Comparison of ENCODE assay signal across 17 cellular contexts in the genomic region with DNA sequence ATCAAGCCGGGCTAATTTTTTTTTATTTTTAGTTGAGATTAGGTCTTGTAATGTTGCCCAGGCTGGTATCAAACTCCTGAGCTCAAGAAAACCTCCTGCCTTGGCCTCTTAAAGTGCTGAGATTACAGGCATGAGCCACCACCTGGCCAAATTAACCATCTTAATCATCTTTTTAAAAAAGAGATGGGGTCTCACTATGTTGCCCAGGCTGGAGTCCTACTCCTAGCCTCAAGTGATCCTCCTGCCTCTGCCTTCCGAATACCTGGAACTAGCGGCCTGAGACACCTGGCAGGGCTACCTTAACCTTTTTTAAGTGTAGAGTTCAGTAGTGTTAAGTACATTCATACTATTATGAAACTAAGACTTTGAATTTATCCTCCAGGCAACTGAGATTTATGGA. TPM values are rescaled to one million over a fixed set of nuclear protein-coding genes. Genes with fewer than 3 reads are reported as not detected.
DNase-seq lines count a peak whose midpoint lies in the region; ATAC-seq lines count a peak whose summit lies in the region.
"Had no signal": no experiment of that assay in that cellular context is flagged by ENCODE, and none has a peak within 500 bp of the region (broad histone marks: within the 10 kb centered on the region; RNA-seq: fewer than 3 reads in every experiment).

No MANE protein-coding gene starts in this region.

- DNase-seq in CD4-positive, alpha-beta memory T cell: no peak
- DNase-seq in activated naive CD4-positive, alpha-beta T cell treated with anti-CD3 and anti-CD28 coated beads, Interleukin-2, amount 50 U/mL, for 72 hours (ENCODE audit: low spot score in 2 of 2): no peak
- DNase-seq in natural killer cell treated with Interleukin-12 subunit alpha and Interleukin-12 subunit beta and Interleukin-15 and Interleukin-18, amount 100 ng/mL, for 72 hours (ENCODE audit: low spot score): no peak
- DNase-seq in kidney glomerular epithelial cell (lab: John Stamatoyannopoulos, UW): no peak
- no peak for DNase-seq in DMS114 treated with DMSO at 0.1 percent for 48 hours (lab: John Stamatoyannopoulos, UW; ENCODE audit: unreplicated experiment)
- no peak for DNase-seq in H4 (ENCODE audit: low spot score)
- DNase-seq: effector CD4-positive, alpha-beta T cell; mammary epithelial cell; NCI-H2029 treated with DMSO at 0.1 percent for 48 hours; NCI-H524; occipital lobe; stimulated activated CD4-positive, alpha-beta T cell treated with anti-CD3 and anti-CD28 coated beads, Interleukin-2, amount 100 ng/mL, for 48 hours had no signal

- no peaks in the 10 kb centered on the region for H3K9me3 ChIP-seq in CD4-positive, alpha-beta memory T cell (ENCODE audit: control insufficient read depth in 1 of 2, low read length in 2 of 2)
- H3K9me3 ChIP-seq: HAP-1, sigmoid colon, SJSA1, tibial nerve had no signal

- POLR2A ChIA-PET in CD4-positive, alpha-beta memory T cell (lab: Charles Lee; ENCODE audit: partially characterized antibody): interaction anchor here (3.4 kb wide), 1 partner anchor 82 kb away, joined by 59 read pairs; a partner anchor contains a TSS

- no peak overlapping the region for H3K4me3 ChIP-seq in CD4-positive, alpha-beta memory T cell (ENCODE audit: low read length in 2 of 2)
- H3K4me3 ChIP-seq: HAP-1, SJSA1, tibial nerve had no signal

- H3K27ac Mint-ChIP-seq in CD4-positive, alpha-beta memory T cell: peak overlapping the region; percentile 95 to 99 (median 98)
- peak overlapping the region in 2 of 3 donors; percentile 87 to 100 for H3K27ac Mint-ChIP-seq in IgD-negative memory B cell
- peak overlapping the region; percentile 97 to 100 for H3K27ac Mint-ChIP-seq in activated naive CD4-positive, alpha-beta T cell treated with anti-CD3 and anti-CD28 coated beads, Interleukin-2, amount 50 U/mL, for 72 hours
- peak overlapping the region; percentile 98 for H3K27ac Mint-ChIP-seq in natural killer cell treated with Interleukin-12 subunit alpha and Interleukin-12 subunit beta and Interleukin-15 and Interleukin-18, amount 100 ng/mL, for 72 hours

- peaks cover 0 to 2% (median 0%) of the 10 kb centered on the region in 8 donors for H3K9me3 Mint-ChIP-seq in CD4-positive, alpha-beta memory T cell
- H3K9me3 Mint-ChIP-seq in IgD-negative memory B cell: peaks cover 0 to 3% (median 0%) of the 10 kb centered on the region in 3 donors
- peaks cover 0 to 6% of the 10 kb centered on the region in 2 donors for H3K9me3 Mint-ChIP-seq in activated naive CD4-positive, alpha-beta T cell treated with anti-CD3 and anti-CD28 coated beads, Interleukin-2, amount 50 U/mL, for 72 hours
- no peaks in the 10 kb centered on the region for H3K9me3 Mint-ChIP-seq in natural killer cell treated with Interleukin-12 subunit alpha and Interleukin-12 subunit beta and Interleukin-15 and Interleukin-18, amount 100 ng/mL, for 72 hours

- H3K27me3 Mint-ChIP-seq in CD4-positive, alpha-beta memory T cell: peaks cover 1 to 4% of the 10 kb centered on the region in 2 donors
- no peaks in the 10 kb centered on the region for H3K27me3 Mint-ChIP-seq in IgD-negative memory B cell
- peaks cover 11 to 13% of the 10 kb centered on the region in 2 donors for H3K27me3 Mint-ChIP-seq in natural killer cell treated with Interleukin-12 subunit alpha and Interleukin-12 subunit beta and Interleukin-15 and Interleukin-18, amount 100 ng/mL, for 72 hours

- peak overlapping the region in 7 of 8 donors; percentile 15 to 96 (median 59) for H3K4me3 Mint-ChIP-seq in CD4-positive, alpha-beta memory T cell
- H3K4me3 Mint-ChIP-seq in IgD-negative memory B cell: peak overlapping the region in 3 of 4 donors; percentile 76 to 99 (median 94)
- peak overlapping the region; percentile 96 for H3K4me3 Mint-ChIP-seq in natural killer cell treated with Interleukin-12 subunit alpha and Interleukin-12 subunit beta and Interleukin-15 and Interleukin-18, amount 100 ng/mL, for 72 hours

- intact Hi-C loops in CD4-positive, alpha-beta memory T cell (cut with micrococcal nuclease): loop anchor here (2.0 kb wide), 1 partner anchor 311 kb away; a partner anchor contains a TSS

- H3K36me3 ChIP-seq in CD4-positive, alpha-beta memory T cell (ENCODE audit: insufficient read depth, low read length): peaks cover 12% of the 10 kb centered on the region

- ATAC-seq in activated naive CD4-positive, alpha-beta T cell treated with anti-CD3 and anti-CD28 coated beads, Interleukin-2, amount 50 U/mL, for 72 hours: no peak
- no peak for ATAC-seq in natural killer cell treated with Interleukin-12 subunit alpha and Interleukin-12 subunit beta and Interleukin-15 and Interleukin-18, amount 100 ng/mL, for 72 hours

- H3K27ac ChIP-seq in CD4-positive, alpha-beta memory T cell (ENCODE audit: low read depth, low read length): no peak overlapping the region
- H3K27ac ChIP-seq: sigmoid colon, SJSA1, tibial nerve had no signal

- peaks cover 32% of the 10 kb centered on the region for H3K4me1 ChIP-seq in CD4-positive, alpha-beta memory T cell (ENCODE audit: insufficient read depth, low read length)

- H3K36me3 Mint-ChIP-seq in CD4-positive, alpha-beta memory T cell: peaks cover 18 to 34% of the 10 kb centered on the region in 2 donors
- H3K36me3 Mint-ChIP-seq in IgD-negative memory B cell: peaks cover 4% of the 10 kb centered on the region
- H3K36me3 Mint-ChIP-seq in activated naive CD4-positive, alpha-beta T cell treated with anti-CD3 and anti-CD28 coated beads, Interleukin-2, amount 50 U/mL, for 72 hours: peaks cover 32 to 40% of the 10 kb centered on the region in 2 donors
- H3K36me3 Mint-ChIP-seq in natural killer cell treated with Interleukin-12 subunit alpha and Interleukin-12 subunit beta and Interleukin-15 and Interleukin-18, amount 100 ng/mL, for 72 hours: peaks cover 27% of the 10 kb centered on the region

- no peaks in the 10 kb centered on the region for H3K27me3 ChIP-seq in CD4-positive, alpha-beta memory T cell (ENCODE audit: insufficient read depth, low read length)
- H3K27me3 ChIP-seq: sigmoid colon, SJSA1, tibial nerve had no signal

- peaks cover 16 to 39% (median 27%) of the 10 kb centered on the region in 4 donors for H3K4me1 Mint-ChIP-seq in CD4-positive, alpha-beta memory T cell
- H3K4me1 Mint-ChIP-seq in IgD-negative memory B cell: peaks cover 22% of the 10 kb centered on the region in 3 donors
- H3K4me1 Mint-ChIP-seq in natural killer cell treated with Interleukin-12 subunit alpha and Interleukin-12 subunit beta and Interleukin-15 and Interleukin-18, amount 100 ng/mL, for 72 hours (ENCODE audit: low read depth in 2 of 2): peaks cover 21 to 26% of the 10 kb centered on the region in 2 donors

- CTCF ChIA-PET in CD4-positive, alpha-beta memory T cell (lab: Charles Lee; ENCODE audit: partially characterized antibody): no interaction called here

RNA-seq across cellular contexts. Expression of a gene that starts 1.7 kb away (rescaled TPM):
- 1,000 to 10,000 TPM; 4,011 to 4,334 TPM for total RNA-seq in CD4-positive, alpha-beta memory T cell
- polyA plus RNA-seq in CD4-positive, alpha-beta memory T cell: 1,000 to 10,000 TPM; 3,349 to 4,165 TPM
- polyA plus RNA-seq in IgD-negative memory B cell: 3,955 TPM
- 1,000 to 10,000 TPM; 2,119 to 2,880 TPM for total RNA-seq in activated naive CD4-positive, alpha-beta T cell treated with anti-CD3 and anti-CD28 coated beads, Interleukin-2, amount 50 U/mL, for 72 hours
- total RNA-seq in natural killer cell treated with Interleukin-12 subunit alpha and Interleukin-12 subunit beta and Interleukin-15 and Interleukin-18, amount 100 ng/mL, for 72 hours: 1,000 to 10,000 TPM in 1 of 2 donors, 100 to 1,000 TPM in 1; 892 to 1,061 TPM
- 5,710 and 6,047 TPM in 2 replicates for total RNA-seq in H4 (2014; rRNA removed; shearing (Covaris generic))
